Comparison of ENCODE assay signal across 17 cellular contexts in the genomic region with DNA sequence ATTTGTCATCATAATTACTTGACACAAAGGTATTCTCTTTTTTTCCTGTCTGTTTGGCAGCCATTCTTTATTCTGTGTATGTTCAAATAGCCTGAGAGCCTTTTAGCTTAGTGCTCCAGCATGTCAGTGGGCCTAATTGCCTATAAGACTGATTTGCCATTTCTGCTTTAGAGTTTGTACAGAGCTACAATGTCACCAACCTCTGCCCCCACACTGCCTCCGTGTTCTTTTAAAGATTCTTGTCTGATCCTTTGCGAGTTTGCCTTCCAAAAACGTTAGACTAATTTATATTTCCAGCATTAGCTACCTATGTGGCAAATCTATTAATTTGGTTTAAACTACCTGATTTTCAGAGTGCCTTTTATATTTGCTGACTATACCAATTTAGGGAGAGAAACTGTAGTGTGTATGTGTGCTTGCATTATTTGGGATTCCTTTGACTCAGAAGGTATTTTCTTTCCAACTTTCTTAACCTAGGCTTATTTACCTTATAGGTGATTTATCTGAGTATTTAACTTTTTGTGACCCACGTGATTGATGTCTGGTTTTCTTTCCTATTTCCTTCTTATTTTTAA.
DNase-seq lines count a peak whose midpoint lies in the region; ATAC-seq lines count a peak whose summit lies in the region.
"Had no signal": no experiment of that assay in that cellular context is flagged by ENCODE, and none has a peak within 500 bp of the region (broad histone marks: within the 10 kb centered on the region; RNA-seq: fewer than 3 reads in every experiment).

No MANE protein-coding gene starts in this region.

- H3K9me3 Mint-ChIP-seq in activated T-cell treated with anti-CD3 and anti-CD28 coated beads, Interleukin-2, amount 50 U/mL, for 24 hours: no peaks in the 10 kb centered on the region
- H3K9me3 Mint-ChIP-seq in activated T-cell treated with anti-CD3 and anti-CD28 coated beads, Interleukin-2, amount 50 U/mL, for 4 hours: peaks cover 3% of the 10 kb centered on the region
- peaks cover 19% of the 10 kb centered on the region for H3K9me3 Mint-ChIP-seq in activated naive CD8-positive, alpha-beta T cell treated with anti-CD3 and anti-CD28 coated beads for 36 hours
- H3K9me3 Mint-ChIP-seq in naive thymus-derived CD8-positive, alpha-beta T cell: peaks cover 0 to 6% (median 0%) of the 10 kb centered on the region in 9 donors

- peaks cover 11% of the 10 kb centered on the region for H3K36me3 Mint-ChIP-seq in activated T-cell treated with anti-CD3 and anti-CD28 coated beads, Interleukin-2, amount 50 U/mL, for 24 hours (ENCODE audit: low read depth)
- peaks cover 14% of the 10 kb centered on the region for H3K36me3 Mint-ChIP-seq in activated T-cell treated with anti-CD3 and anti-CD28 coated beads, Interleukin-2, amount 50 U/mL, for 4 hours (ENCODE audit: insufficient read depth)
- peaks cover 54% of the 10 kb centered on the region for H3K36me3 Mint-ChIP-seq in activated naive CD8-positive, alpha-beta T cell treated with anti-CD3 and anti-CD28 coated beads for 36 hours
- peaks cover 5 to 24% (median 24%) of the 10 kb centered on the region in 3 donors for H3K36me3 Mint-ChIP-seq in naive thymus-derived CD8-positive, alpha-beta T cell

- no peaks in the 10 kb centered on the region for H3K27me3 Mint-ChIP-seq in activated T-cell treated with anti-CD3 and anti-CD28 coated beads, Interleukin-2, amount 50 U/mL, for 24 hours
- no peaks in the 10 kb centered on the region for H3K27me3 Mint-ChIP-seq in activated T-cell treated with anti-CD3 and anti-CD28 coated beads, Interleukin-2, amount 50 U/mL, for 4 hours (ENCODE audit: low read depth)
- H3K27me3 Mint-ChIP-seq in activated naive CD8-positive, alpha-beta T cell treated with anti-CD3 and anti-CD28 coated beads for 36 hours: no peaks in the 10 kb centered on the region
- H3K27me3 Mint-ChIP-seq in naive thymus-derived CD8-positive, alpha-beta T cell: no peaks in the 10 kb centered on the region

- peak overlapping the region; percentile 46 for H3K4me3 Mint-ChIP-seq in activated T-cell treated with anti-CD3 and anti-CD28 coated beads, Interleukin-2, amount 50 U/mL, for 24 hours
- H3K4me3 Mint-ChIP-seq in activated T-cell treated with anti-CD3 and anti-CD28 coated beads, Interleukin-2, amount 50 U/mL, for 4 hours: no peak overlapping the region
- H3K4me3 Mint-ChIP-seq in activated naive CD8-positive, alpha-beta T cell treated with anti-CD3 and anti-CD28 coated beads for 36 hours: peak overlapping the region; percentile 35
- H3K4me3 Mint-ChIP-seq in naive thymus-derived CD8-positive, alpha-beta T cell: peak overlapping the region in 8 of 10 donors; percentile 37 to 71 (median 56)

- H3K27ac Mint-ChIP-seq in activated T-cell treated with anti-CD3 and anti-CD28 coated beads, Interleukin-2, amount 50 U/mL, for 24 hours: peak overlapping the region; percentile 90
- H3K27ac Mint-ChIP-seq in activated naive CD8-positive, alpha-beta T cell treated with anti-CD3 and anti-CD28 coated beads for 36 hours: peak overlapping the region; percentile 94
- H3K27ac Mint-ChIP-seq in naive thymus-derived CD8-positive, alpha-beta T cell: peak overlapping the region; percentile 16 to 89 (median 74)

- POLR2A ChIA-PET in naive thymus-derived CD8-positive, alpha-beta T cell (lab: Charles Lee): interaction anchor here (2.0 kb wide), 1 partner anchor 9 kb away, joined by 6 read pairs; no protein-coding TSS in a partner anchor

- ATAC-seq in activated T-cell treated with anti-CD3 and anti-CD28 coated beads, Interleukin-2, amount 50 U/mL, for 4 hours: no peak
- peak; percentile 27 to 30 for ATAC-seq in naive thymus-derived CD8-positive, alpha-beta T cell
- ATAC-seq in GM18520 (IDR thresholded peaks at IDR 0.05; ENCODE audit: unreplicated experiment): no peak
- no peak for ATAC-seq in GM18519 (IDR thresholded peaks at IDR 0.05; ENCODE audit: low FRiP score, unreplicated experiment)
- no peak for ATAC-seq in GM19035 (IDR thresholded peaks at IDR 0.05; ENCODE audit: unreplicated experiment)
- ATAC-seq: activated CD4-positive, CD25-positive, alpha-beta regulatory T cell treated with anti-CD3 and anti-CD28 coated beads, Interleukin-2, amount 50 U/mL, for 24 hours; pancreas had no signal

- peaks cover 67% of the 10 kb centered on the region for H3K4me1 Mint-ChIP-seq in activated T-cell treated with anti-CD3 and anti-CD28 coated beads, Interleukin-2, amount 50 U/mL, for 24 hours (ENCODE audit: low read depth)
- peaks cover 51% of the 10 kb centered on the region for H3K4me1 Mint-ChIP-seq in activated T-cell treated with anti-CD3 and anti-CD28 coated beads, Interleukin-2, amount 50 U/mL, for 4 hours (ENCODE audit: low read depth)
- peaks cover 59% of the 10 kb centered on the region for H3K4me1 Mint-ChIP-seq in activated naive CD8-positive, alpha-beta T cell treated with anti-CD3 and anti-CD28 coated beads for 36 hours
- H3K4me1 Mint-ChIP-seq in naive thymus-derived CD8-positive, alpha-beta T cell: peaks cover 28 to 79% (median 66%) of the 10 kb centered on the region in 4 donors

- no peak for DNase-seq in activated T-cell treated with anti-CD3 and anti-CD28 coated beads, Interleukin-2, amount 50 U/mL, for 24 hours
- DNase-seq in activated T-cell treated with anti-CD3 and anti-CD28 coated beads, Interleukin-2, amount 50 U/mL, for 4 hours: no peak
- DNase-seq in NCI-H1436 treated with DMSO at 0.1 percent for 48 hours (lab: John Stamatoyannopoulos, UW): peak; percentile 35
- no peak for DNase-seq in activated naive CD8-positive, alpha-beta T cell treated with anti-CD3 and anti-CD28 coated beads for 36 hours
- DNase-seq in naive thymus-derived CD8-positive, alpha-beta T cell: no peak
- DNase-seq: activated T-cell treated with anti-CD3 and anti-CD28 coated beads for 4 hours; effector CD8-positive, alpha-beta T cell; NCI-H2029 treated with DMSO at 0.1 percent for 48 hours; NCI-H510A treated with DMSO at 0.1 percent for 48 hours; OCI-M1; pancreas; stimulated activated CD4-positive, alpha-beta T cell treated with anti-CD3 and anti-CD28 coated beads, Interleukin-1b, Interleukin-23, amount 100 ng/mL, for 48 hours; T-helper 9 cell had no signal

Comparison
In these comparisons a context has a peak if more than half of its experiments do, and no peak if none do; other contexts are left out.
1. ATAC-seq: peak in naive thymus-derived CD8-positive, alpha-beta T cell (2 of 2); none in activated T-cell treated with anti-CD3 and anti-CD28 coated beads, Interleukin-2, amount 50 U/mL, for 4 hours (0 of 2), GM18520 (single experiment), GM18519 (single experiment) and GM19035 (single experiment).
2. Peak in every context shown above with its lines, with median percentiles within 50 percentile points of each other: H3K27ac Mint-ChIP-seq.